1 cellular context compared by ENCODE assay signal in the genomic region with DNA sequence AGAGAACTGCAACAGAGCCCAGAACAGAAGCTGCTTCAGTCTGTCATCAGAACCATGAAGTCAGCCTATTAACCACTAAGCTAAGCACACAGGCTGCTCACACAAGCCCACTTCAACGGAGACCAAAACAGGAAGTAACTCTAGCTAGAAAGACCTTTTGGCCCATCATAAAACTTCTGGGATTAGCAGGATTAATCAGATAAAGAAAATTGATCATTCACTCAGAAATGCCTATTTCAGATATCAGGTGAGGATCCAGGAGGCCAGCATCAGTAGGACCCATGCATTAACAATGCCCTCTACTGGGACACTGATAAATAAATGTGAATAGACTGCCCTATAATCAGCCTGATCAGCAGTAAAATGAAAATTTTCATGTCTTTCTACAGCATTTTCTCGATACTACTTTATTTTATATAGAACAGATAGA.
A peak's percentile ranks its signal among the peaks of the same experiment; 100 is the strongest.
TF ChIP-seq lines count a peak whose summit lies in the region.

No MANE protein-coding gene starts in this region.

TF ChIP-seq in K562, 482 proteins besides CTCF, POLR2A, EP300 and RAD21:
- TF ChIP-seq AFF1 (IDR thresholded peaks at IDR 0.05; ENCODE audit: low read depth in 1 of 2, partially characterized antibody in 2 of 2) (no peak), ZNF316 (IDR thresholded peaks at IDR 0.05) (peak; percentile 58), MAFG (tag; conservative IDR thresholded peaks at IDR 0.05) (peak; percentile 26; the same call in 1 of the 2 replicates), SOX6 (IDR thresholded peaks at IDR 0.05) (no peak), C11orf30 (IDR thresholded peaks at IDR 0.05; ENCODE audit: low read depth) (peak; percentile 17; the same call in 1 of the 2 replicates)
